In genomic region chr2:50582164-50582563, GRCh38 we compare ENCODE assay signal across 21 cellular contexts.
DNase-seq lines count a peak whose midpoint lies in the region; ATAC-seq, FAIRE-seq and TF ChIP-seq lines count a peak whose summit lies in the region.
"Had no signal": no experiment of that assay in that cellular context is flagged by ENCODE, and none has a peak within 500 bp of the region (broad histone marks: within the 10 kb centered on the region; RNA-seq: fewer than 3 reads in every experiment).

No MANE protein-coding gene starts in this region.

- H3K36me3 Mint-ChIP-seq in activated CD8-positive, alpha-beta T cell treated with anti-CD3 and anti-CD28 coated beads for 36 hours (ENCODE audit: low read depth): no peaks in the 10 kb centered on the region
- H3K36me3 Mint-ChIP-seq: naive thymus-derived CD8-positive, alpha-beta T cell; WTC11 had no signal

- WGBS in prostate gland: 52% methylated on average over 5 of the region's 5 CpGs

- H3K27me3 Mint-ChIP-seq in activated CD8-positive, alpha-beta T cell treated with anti-CD3 and anti-CD28 coated beads for 36 hours: no peaks in the 10 kb centered on the region
- H3K27me3 Mint-ChIP-seq: activated naive CD8-positive, alpha-beta T cell treated with anti-CD3 and anti-CD28 coated beads, Interleukin-2, amount 50 U/mL, for 24 hours; brain; naive thymus-derived CD8-positive, alpha-beta T cell had no signal

- no peaks in the 10 kb centered on the region for H3K9me3 ChIP-seq in prostate gland
- H3K9me3 ChIP-seq: colonic mucosa, right atrium auricular region had no signal

- no peak for TF ChIP-seq CTCF in activated CD8-positive, alpha-beta T cell treated with anti-CD3 and anti-CD28 coated beads for 36 hours (IDR thresholded peaks at IDR 0.05)
- no peak for TF ChIP-seq CTCF in prostate gland (IDR thresholded peaks at IDR 0.05)

- no peaks in the 10 kb centered on the region for H3K36me3 ChIP-seq in prostate gland
- H3K36me3 ChIP-seq: colonic mucosa, right atrium auricular region had no signal

- no peaks in the 10 kb centered on the region for H3K4me1 Mint-ChIP-seq in activated CD8-positive, alpha-beta T cell treated with anti-CD3 and anti-CD28 coated beads for 36 hours (ENCODE audit: low read depth)
- H3K4me1 Mint-ChIP-seq: activated naive CD8-positive, alpha-beta T cell treated with anti-CD3 and anti-CD28 coated beads, Interleukin-2, amount 50 U/mL, for 24 hours; brain; GM23338; naive thymus-derived CD8-positive, alpha-beta T cell; WTC11 had no signal

- H3K9me3 Mint-ChIP-seq in activated CD8-positive, alpha-beta T cell treated with anti-CD3 and anti-CD28 coated beads for 36 hours: peaks cover 3% of the 10 kb centered on the region
- H3K9me3 Mint-ChIP-seq: brain, GM23338, WTC11 had no signal

- H3K4me3 ChIP-seq in prostate gland: no peak overlapping the region
- H3K4me3 ChIP-seq: colonic mucosa, GM23338, PC-9, right atrium auricular region had no signal

- H3K27me3 ChIP-seq in prostate gland (replicated peaks; ENCODE audit: insufficient read depth): peaks cover 2% of the 10 kb centered on the region
- H3K27me3 ChIP-seq: colonic mucosa, right atrium auricular region had no signal

- no peak overlapping the region for H3K4me3 Mint-ChIP-seq in activated CD8-positive, alpha-beta T cell treated with anti-CD3 and anti-CD28 coated beads for 36 hours
- H3K4me3 Mint-ChIP-seq: activated naive CD8-positive, alpha-beta T cell treated with anti-CD3 and anti-CD28 coated beads, Interleukin-2, amount 50 U/mL, for 24 hours; brain; GM23338; naive thymus-derived CD8-positive, alpha-beta T cell; WTC11 had no signal

- H3K27ac Mint-ChIP-seq in activated CD8-positive, alpha-beta T cell treated with anti-CD3 and anti-CD28 coated beads for 36 hours: no peak overlapping the region
- H3K27ac Mint-ChIP-seq: activated naive CD8-positive, alpha-beta T cell treated with anti-CD3 and anti-CD28 coated beads, Interleukin-2, amount 50 U/mL, for 24 hours; brain; GM23338; naive thymus-derived CD8-positive, alpha-beta T cell; WTC11 had no signal

- POLR2A ChIA-PET in activated CD8-positive, alpha-beta T cell treated with anti-CD3 and anti-CD28 coated beads for 36 hours (lab: Charles Lee): no interaction called here

- no peak for TF ChIP-seq POLR2A in prostate gland (IDR thresholded peaks at IDR 0.05)

- intact Hi-C loops in activated CD8-positive, alpha-beta T cell treated with anti-CD3 and anti-CD28 coated beads for 36 hours (cut with micrococcal nuclease): no loop called here
- intact Hi-C loops in prostate gland (cut with DNase I): no loop called here

- no peak overlapping the region for H3K27ac ChIP-seq in prostate gland
- H3K27ac ChIP-seq: colonic mucosa, PC-9, right atrium auricular region had no signal

- CTCF ChIA-PET in activated CD8-positive, alpha-beta T cell treated with anti-CD3 and anti-CD28 coated beads for 36 hours (lab: Charles Lee): no interaction called here

- no peak for ATAC-seq in activated CD8-positive, alpha-beta T cell treated with anti-CD3 and anti-CD28 coated beads for 36 hours
- ATAC-seq: activated naive CD8-positive, alpha-beta T cell treated with anti-CD3 and anti-CD28 coated beads, Interleukin-2, amount 50 U/mL, for 24 hours; GM23338; left colon; naive thymus-derived CD8-positive, alpha-beta T cell; WTC11 had no signal

- H3K4me1 ChIP-seq in prostate gland (replicated peaks): no peaks in the 10 kb centered on the region
- H3K4me1 ChIP-seq: colonic mucosa, right atrium auricular region had no signal

- no peak for FAIRE-seq in frontal cortex (lab: Jason Lieb, UNC)
- FAIRE-seq: endometrium had no signal

- DNase-seq in DMS153 treated with DMSO at 0.1 percent for 48 hours (lab: John Stamatoyannopoulos, UW; ENCODE audit: unreplicated experiment) (peak; percentile 59), HT-29 (ENCODE audit: low spot score) (peak; percentile 13), NCI-H2107 treated with DMSO at 0.1 percent for 48 hours (lab: John Stamatoyannopoulos, UW; ENCODE audit: unreplicated experiment) (peak; percentile 71), cerebellar cortex (ENCODE audit: low spot score) (peak; percentile 59), prostate gland (ENCODE audit: low spot score) (no peak), frontal cortex (ENCODE audit: low spot score in 2 of 2) (no peak)
- DNase-seq in activated CD8-positive, alpha-beta T cell treated with anti-CD3 and anti-CD28 coated beads for 36 hours: no peak
- DNase-seq: activated CD4-positive, alpha-beta T cell treated with anti-CD3 and anti-CD28 coated beads, Interleukin-2, amount 50 U/mL, for 48 hours; activated effector memory CD4-positive, alpha-beta T cell treated with anti-CD3 and anti-CD28 coated beads, Interleukin-2, amount 50 U/mL, for 16 hours; activated naive CD8-positive, alpha-beta T cell treated with anti-CD3 and anti-CD28 coated beads, Interleukin-2, amount 50 U/mL, for 24 hours; colonic mucosa; GDM1; left colon; naive thymus-derived CD8-positive, alpha-beta T cell; PC-9; stimulated activated CD4-positive, alpha-beta T cell treated with anti-CD3 and anti-CD28 coated beads, Interleukin-15, amount 100 ng/mL, for 24 hours had no signal

Comparison
In these comparisons a context has a peak if more than half of its experiments do, and no peak if none do; other contexts are left out.
1. DNase-seq: peak in DMS153 treated with DMSO at 0.1 percent for 48 hours (single experiment), HT-29 (single experiment), NCI-H2107 treated with DMSO at 0.1 percent for 48 hours (single experiment) and cerebellar cortex (single experiment); none in activated CD8-positive, alpha-beta T cell treated with anti-CD3 and anti-CD28 coated beads for 36 hours (single experiment), prostate gland (single experiment) and frontal cortex (0 of 2).